ENCODE assay signal across 23 cellular contexts in genomic region chr9:132221941-132222340, GRCh38.
"Had no signal": no experiment of that assay in that cellular context is flagged by ENCODE, and none has a peak within 500 bp of the region (broad histone marks: within the 10 kb centered on the region; RNA-seq: fewer than 3 reads in every experiment).

No MANE protein-coding gene starts in this region.

- DNase-seq: KBM-7, MV-4-11, NCI-H1048, NCI-H1105, NCI-H1417, NCI-H1436 treated with DMSO at 0.1 percent for 48 hours, NCI-H1694, NCI-H187 treated with DMSO at 0.1 percent for 48 hours, NCI-H2029 treated with DMSO at 0.1 percent for 48 hours, NCI-H2171 treated with DMSO at 0.1 percent for 48 hours, NCI-H345, NCI-H446 treated with DMSO at 0.1 percent for 48 hours, NCI-H510A treated with DMSO at 0.1 percent for 48 hours, NCI-H69, PC-3, SHP77 treated with DMSO at 0.1 percent for 48 hours, SJCRH30, T-helper 1 cell, T-helper 17 cell had no signal

- ATAC-seq: HepG2, Panc1, PC-3, SK-N-SH treated with all-trans-retinoic acid at 6 μM for 48 hours, T-helper 17 cell had no signal

- H3K4me1 ChIP-seq: SJCRH30 had no signal

- H3K36me3 ChIP-seq: SJCRH30 had no signal

- H3K4me3 ChIP-seq: SJCRH30 had no signal

- H3K27ac ChIP-seq: RWPE1, SJCRH30 had no signal

- H3K9me3 ChIP-seq: SJCRH30 had no signal
